Comparison of ENCODE assay signal across 1 cellular context in the genomic region with DNA sequence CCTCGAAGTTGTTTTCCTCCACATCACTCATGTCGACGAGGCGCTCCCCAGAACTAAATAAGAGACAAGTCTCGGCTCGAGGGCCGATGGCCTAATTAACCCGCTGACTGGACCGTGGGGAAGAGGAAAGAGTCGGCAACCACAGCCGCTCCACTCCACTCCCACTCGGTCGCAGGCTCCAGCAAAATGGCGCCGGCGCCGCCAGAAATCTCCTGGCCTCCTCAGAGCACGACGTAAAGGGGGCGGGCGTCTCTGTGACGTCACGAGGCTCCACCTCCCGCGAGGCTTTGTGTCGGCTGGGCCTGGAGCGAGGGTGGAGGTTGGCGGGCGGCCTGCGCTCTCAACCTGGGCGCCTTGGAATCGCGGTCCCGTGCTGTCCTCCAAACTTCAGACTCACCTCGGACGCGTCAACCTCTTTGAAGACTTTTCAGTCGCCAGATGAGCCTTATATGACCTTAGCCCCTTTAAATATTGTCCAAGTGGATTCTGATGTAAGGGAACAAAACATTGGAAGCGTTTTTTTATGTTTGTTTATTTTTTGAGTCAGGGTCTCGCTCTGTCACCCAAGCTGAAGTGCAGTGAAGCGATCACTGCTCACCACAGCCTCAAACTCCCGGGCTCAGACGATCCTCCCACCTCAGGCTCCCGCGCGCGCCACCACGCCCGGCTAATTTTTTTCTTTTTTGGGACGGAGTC.
A peak's percentile ranks its signal among the peaks of the same experiment; 100 is the strongest.
TF ChIP-seq lines count a peak whose summit lies in the region.

A gene (minus strand): TSS at position 188 of the 696 bp plus-strand sequence. CDS start 157 bp downstream, at position 31.

TF ChIP-seq in K562, 482 proteins besides CTCF, POLR2A, EP300 and RAD21 (continued from another document and continues in another):
- TF ChIP-seq, protein P1, sequence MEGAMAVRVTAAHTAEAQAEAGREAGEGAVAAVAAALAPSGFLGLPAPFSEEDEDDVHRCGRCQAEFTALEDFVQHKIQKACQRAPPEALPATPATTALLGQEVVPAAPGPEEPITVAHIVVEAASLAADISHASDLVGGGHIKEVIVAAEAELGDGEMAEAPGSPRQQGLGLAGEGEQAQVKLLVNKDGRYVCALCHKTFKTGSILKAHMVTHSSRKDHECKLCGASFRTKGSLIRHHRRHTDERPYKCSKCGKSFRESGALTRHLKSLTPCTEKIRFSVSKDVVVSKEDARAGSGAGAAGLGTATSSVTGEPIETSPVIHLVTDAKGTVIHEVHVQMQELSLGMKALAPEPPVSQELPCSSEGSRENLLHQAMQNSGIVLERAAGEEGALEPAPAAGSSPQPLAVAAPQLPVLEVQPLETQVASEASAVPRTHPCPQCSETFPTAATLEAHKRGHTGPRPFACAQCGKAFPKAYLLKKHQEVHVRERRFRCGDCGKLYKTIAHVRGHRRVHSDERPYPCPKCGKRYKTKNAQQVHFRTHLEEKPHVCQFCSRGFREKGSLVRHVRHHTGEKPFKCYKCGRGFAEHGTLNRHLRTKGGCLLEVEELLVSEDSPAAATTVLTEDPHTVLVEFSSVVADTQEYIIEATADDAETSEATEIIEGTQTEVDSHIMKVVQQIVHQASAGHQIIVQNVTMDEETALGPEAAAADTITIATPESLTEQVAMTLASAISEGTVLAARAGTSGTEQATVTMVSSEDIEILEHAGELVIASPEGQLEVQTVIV (CRISPR knock-in tag; IDR thresholded peaks at IDR 0.05; ENCODE audit: borderline replicate concordance): no peak
- TF ChIP-seq ILF3 (IDR thresholded peaks at IDR 0.05; ENCODE audit: borderline replicate concordance) (peak; percentile 58; the same call in 1 of the 2 replicates), NR3C1 (CRISPR knock-in tag; IDR thresholded peaks at IDR 0.05) (no peak), ZNF143 (CRISPR knock-in tag; IDR thresholded peaks at IDR 0.05) (no peak), FOXK1 (CRISPR knock-in tag; IDR thresholded peaks at IDR 0.05; ENCODE audit: borderline replicate concordance) (no peak), ZNF699 (CRISPR knock-in tag; IDR thresholded peaks at IDR 0.05; ENCODE audit: insufficient replicate concordance) (no peak), TBP (optimal IDR thresholded peaks at IDR 0.05; ENCODE audit: low read depth, low read length) (peak; percentile 98), YY1 (IDR thresholded peaks at IDR 0.05; ENCODE audit: borderline replicate concordance in 1 of 3, control insufficient read depth in 1 of 3, extremely low read depth in 1 of 3, insufficient read depth in 3 of 3, insufficient read length in 1 of 3, insufficient replicate concordance in 2 of 3, low read depth in 1 of 3, low read length in 2 of 3) (peak; percentile 88 to 96 (median 95)), ZNF175 (CRISPR knock-in tag; IDR thresholded peaks at IDR 0.05; ENCODE audit: low read depth) (no peak), SAFB (IDR thresholded peaks at IDR 0.05; ENCODE audit: borderline replicate concordance, low read depth, low read length) (no peak), STAT5A (IDR thresholded peaks at IDR 0.05; ENCODE audit: borderline replicate concordance, low read length) (no peak; the same call in 1 of the 2 replicates), EHMT2 (IDR thresholded peaks at IDR 0.05) (no peak), ZC3H8 (IDR thresholded peaks at IDR 0.05) (no peak), CREM (IDR thresholded peaks at IDR 0.05; ENCODE audit: low read depth) (peak; percentile 97), ZNF140 (CRISPR knock-in tag; IDR thresholded peaks at IDR 0.05) (no peak), CBX5 (IDR thresholded peaks at IDR 0.05; ENCODE audit: borderline replicate concordance, low read depth) (no peak), PCBP1 (IDR thresholded peaks at IDR 0.05; ENCODE audit: low read depth, low read length, poor library complexity, severe bottlenecking) (peak; percentile 27), TAL1 (IDR thresholded peaks at IDR 0.05) (no peak), TRIM24 (IDR thresholded peaks at IDR 0.05) (peak; percentile 6 to 45; a peak in 1 of 4 replicates), ZNF253 (CRISPR knock-in tag; conservative IDR thresholded peaks at IDR 0.05) (no peak), ZNF217 (CRISPR knock-in tag; IDR thresholded peaks at IDR 0.05) (no peak), ZNF57 (CRISPR knock-in tag; IDR thresholded peaks at IDR 0.05) (no peak), ZNF436 (CRISPR knock-in tag; IDR thresholded peaks at IDR 0.05) (0 out of 2 replicates have a peak, but pooled peaks have one; percentile 17), ZBTB7A (IDR thresholded peaks at IDR 0.05; ENCODE audit: borderline replicate concordance, control insufficient read depth, low read depth, low read length) (peak; percentile 39; the same call in 1 of the 2 replicates), DACH1 (IDR thresholded peaks at IDR 0.05; ENCODE audit: partially characterized antibody) (no peak), ZNF197 (CRISPR knock-in tag; IDR thresholded peaks at IDR 0.05; ENCODE audit: low read depth) (no peak), SMARCC2 (IDR thresholded peaks at IDR 0.05; ENCODE audit: low read depth) (no peak), FIP1L1 (IDR thresholded peaks at IDR 0.05; ENCODE audit: low read depth, low read length, poor library complexity, severe bottlenecking) (no peak), KLF16 (IDR thresholded peaks at IDR 0.05) (no peak), HOXB6 (CRISPR knock-in tag; IDR thresholded peaks at IDR 0.05; ENCODE audit: borderline replicate concordance) (no peak), NCOA2 (IDR thresholded peaks at IDR 0.05; ENCODE audit: partially characterized antibody in 2 of 2) (no peak), PHF8 (IDR thresholded peaks at IDR 0.05; ENCODE audit: borderline replicate concordance, low read length) (peak; percentile 98), ZNF146 (CRISPR knock-in tag; IDR thresholded peaks at IDR 0.05; ENCODE audit: unreplicated experiment) (no peak), ETV5 (CRISPR knock-in tag; IDR thresholded peaks at IDR 0.05; ENCODE audit: low read depth) (no peak; the same call in 1 of the 2 replicates), HCFC1 (IDR thresholded peaks at IDR 0.05; ENCODE audit: low read depth, low read length) (peak; percentile 62), FUS (optimal IDR thresholded peaks at IDR 0.05; ENCODE audit: low read depth, low read length) (no peak), ZNF79 (CRISPR knock-in tag; IDR thresholded peaks at IDR 0.05; ENCODE audit: low read depth) (no peak), NBN (IDR thresholded peaks at IDR 0.05; ENCODE audit: low read depth) (peak; percentile 100), TAF15 (IDR thresholded peaks at IDR 0.05; ENCODE audit: low read depth, low read length) (no peak), HEY1 (CRISPR knock-in tag; IDR thresholded peaks at IDR 0.05; ENCODE audit: borderline replicate concordance) (no peak), JUNB (CRISPR knock-in tag; conservative IDR thresholded peaks at IDR 0.05) (no peak), SNIP1 (IDR thresholded peaks at IDR 0.05; ENCODE audit: low read depth) (no peak), MTA3 (IDR thresholded peaks at IDR 0.05; ENCODE audit: borderline replicate concordance) (peak; percentile 91)
- TF ChIP-seq, protein P2, sequence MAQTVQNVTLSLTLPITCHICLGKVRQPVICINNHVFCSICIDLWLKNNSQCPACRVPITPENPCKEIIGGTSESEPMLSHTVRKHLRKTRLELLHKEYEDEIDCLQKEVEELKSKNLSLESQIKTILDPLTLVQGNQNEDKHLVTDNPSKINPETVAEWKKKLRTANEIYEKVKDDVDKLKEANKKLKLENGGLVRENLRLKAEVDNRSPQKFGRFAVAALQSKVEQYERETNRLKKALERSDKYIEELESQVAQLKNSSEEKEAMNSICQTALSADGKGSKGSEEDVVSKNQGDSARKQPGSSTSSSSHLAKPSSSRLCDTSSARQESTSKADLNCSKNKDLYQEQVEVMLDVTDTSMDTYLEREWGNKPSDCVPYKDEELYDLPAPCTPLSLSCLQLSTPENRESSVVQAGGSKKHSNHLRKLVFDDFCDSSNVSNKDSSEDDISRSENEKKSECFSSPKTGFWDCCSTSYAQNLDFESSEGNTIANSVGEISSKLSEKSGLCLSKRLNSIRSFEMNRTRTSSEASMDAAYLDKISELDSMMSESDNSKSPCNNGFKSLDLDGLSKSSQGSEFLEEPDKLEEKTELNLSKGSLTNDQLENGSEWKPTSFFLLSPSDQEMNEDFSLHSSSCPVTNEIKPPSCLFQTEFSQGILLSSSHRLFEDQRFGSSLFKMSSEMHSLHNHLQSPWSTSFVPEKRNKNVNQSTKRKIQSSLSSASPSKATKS (CRISPR knock-in tag; IDR thresholded peaks at IDR 0.05): no peak
- TF ChIP-seq, protein P3, sequence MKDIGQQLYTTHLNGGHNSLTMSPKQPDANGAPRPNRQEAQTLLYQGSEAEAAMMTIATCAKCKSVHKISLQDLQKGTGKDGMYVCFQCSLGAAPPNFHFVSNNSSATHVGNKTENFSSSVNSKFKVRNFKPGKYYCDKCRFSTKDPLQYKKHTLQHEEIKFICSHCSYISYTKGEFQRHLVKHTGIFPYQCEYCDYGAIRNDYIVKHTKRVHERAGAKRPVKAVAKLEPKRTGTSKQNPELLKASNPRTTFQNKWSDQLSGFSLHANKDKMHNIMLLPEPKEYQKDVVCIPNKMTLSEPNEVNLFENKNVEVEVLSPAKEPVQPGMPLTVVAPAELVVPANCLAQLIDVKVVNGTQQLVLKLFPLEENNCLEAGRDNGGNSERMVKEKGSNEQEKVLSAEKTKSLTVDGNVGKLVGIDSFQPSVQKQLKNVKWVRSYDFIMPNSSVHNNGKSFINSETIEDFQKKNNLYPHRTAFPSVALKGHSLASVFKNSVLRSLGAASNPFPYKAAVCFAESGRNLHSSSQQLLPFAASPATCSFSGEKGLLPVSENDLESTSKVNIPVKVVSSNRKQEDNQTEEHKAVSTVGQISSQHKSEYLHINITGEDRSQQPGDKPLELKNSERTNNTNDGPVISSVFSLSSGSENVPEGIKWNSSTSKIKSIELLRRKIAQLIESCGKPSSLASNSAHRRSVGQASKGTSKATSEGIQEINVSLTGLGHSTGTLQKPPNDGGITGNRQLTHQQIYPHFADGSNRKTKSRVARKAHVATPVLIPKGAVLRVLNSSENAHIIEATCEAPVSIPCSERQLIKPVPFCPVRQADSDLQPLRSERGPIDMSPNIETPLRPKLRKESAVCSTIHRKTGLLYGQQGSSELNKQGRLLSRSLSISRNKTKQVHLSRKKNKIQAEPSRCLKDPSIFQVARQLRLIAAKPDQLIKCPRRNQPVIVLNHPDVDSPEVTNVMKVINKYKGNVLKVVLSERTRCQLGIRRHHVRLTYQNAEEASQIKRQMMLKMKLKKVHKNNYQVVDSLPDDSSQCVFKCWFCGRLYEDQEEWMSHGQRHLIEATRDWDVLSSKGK (CRISPR knock-in tag; IDR thresholded peaks at IDR 0.05): no peak
- TF ChIP-seq, protein P4, sequence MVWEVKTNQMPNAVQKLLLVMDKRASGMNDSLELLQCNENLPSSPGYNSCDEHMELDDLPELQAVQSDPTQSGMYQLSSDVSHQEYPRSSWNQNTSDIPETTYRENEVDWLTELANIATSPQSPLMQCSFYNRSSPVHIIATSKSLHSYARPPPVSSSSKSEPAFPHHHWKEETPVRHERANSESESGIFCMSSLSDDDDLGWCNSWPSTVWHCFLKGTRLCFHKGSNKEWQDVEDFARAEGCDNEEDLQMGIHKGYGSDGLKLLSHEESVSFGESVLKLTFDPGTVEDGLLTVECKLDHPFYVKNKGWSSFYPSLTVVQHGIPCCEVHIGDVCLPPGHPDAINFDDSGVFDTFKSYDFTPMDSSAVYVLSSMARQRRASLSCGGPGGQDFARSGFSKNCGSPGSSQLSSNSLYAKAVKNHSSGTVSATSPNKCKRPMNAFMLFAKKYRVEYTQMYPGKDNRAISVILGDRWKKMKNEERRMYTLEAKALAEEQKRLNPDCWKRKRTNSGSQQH (CRISPR knock-in tag; IDR thresholded peaks at IDR 0.05): no peak
- TF ChIP-seq, protein P5, sequence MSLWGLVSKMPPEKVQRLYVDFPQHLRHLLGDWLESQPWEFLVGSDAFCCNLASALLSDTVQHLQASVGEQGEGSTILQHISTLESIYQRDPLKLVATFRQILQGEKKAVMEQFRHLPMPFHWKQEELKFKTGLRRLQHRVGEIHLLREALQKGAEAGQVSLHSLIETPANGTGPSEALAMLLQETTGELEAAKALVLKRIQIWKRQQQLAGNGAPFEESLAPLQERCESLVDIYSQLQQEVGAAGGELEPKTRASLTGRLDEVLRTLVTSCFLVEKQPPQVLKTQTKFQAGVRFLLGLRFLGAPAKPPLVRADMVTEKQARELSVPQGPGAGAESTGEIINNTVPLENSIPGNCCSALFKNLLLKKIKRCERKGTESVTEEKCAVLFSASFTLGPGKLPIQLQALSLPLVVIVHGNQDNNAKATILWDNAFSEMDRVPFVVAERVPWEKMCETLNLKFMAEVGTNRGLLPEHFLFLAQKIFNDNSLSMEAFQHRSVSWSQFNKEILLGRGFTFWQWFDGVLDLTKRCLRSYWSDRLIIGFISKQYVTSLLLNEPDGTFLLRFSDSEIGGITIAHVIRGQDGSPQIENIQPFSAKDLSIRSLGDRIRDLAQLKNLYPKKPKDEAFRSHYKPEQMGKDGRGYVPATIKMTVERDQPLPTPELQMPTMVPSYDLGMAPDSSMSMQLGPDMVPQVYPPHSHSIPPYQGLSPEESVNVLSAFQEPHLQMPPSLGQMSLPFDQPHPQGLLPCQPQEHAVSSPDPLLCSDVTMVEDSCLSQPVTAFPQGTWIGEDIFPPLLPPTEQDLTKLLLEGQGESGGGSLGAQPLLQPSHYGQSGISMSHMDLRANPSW (CRISPR knock-in tag; IDR thresholded peaks at IDR 0.05): no peak
- TF ChIP-seq, protein P6, sequence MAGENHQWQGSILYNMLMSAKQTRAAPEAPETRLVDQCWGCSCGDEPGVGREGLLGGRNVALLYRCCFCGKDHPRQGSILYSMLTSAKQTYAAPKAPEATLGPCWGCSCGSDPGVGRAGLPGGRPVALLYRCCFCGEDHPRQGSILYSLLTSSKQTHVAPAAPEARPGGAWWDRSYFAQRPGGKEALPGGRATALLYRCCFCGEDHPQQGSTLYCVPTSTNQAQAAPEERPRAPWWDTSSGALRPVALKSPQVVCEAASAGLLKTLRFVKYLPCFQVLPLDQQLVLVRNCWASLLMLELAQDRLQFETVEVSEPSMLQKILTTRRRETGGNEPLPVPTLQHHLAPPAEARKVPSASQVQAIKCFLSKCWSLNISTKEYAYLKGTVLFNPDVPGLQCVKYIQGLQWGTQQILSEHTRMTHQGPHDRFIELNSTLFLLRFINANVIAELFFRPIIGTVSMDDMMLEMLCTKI (IDR thresholded peaks at IDR 0.05; ENCODE audit: partially characterized antibody): no peak
